Comparison of ENCODE assay signal across 12 cellular contexts in the genomic region with DNA sequence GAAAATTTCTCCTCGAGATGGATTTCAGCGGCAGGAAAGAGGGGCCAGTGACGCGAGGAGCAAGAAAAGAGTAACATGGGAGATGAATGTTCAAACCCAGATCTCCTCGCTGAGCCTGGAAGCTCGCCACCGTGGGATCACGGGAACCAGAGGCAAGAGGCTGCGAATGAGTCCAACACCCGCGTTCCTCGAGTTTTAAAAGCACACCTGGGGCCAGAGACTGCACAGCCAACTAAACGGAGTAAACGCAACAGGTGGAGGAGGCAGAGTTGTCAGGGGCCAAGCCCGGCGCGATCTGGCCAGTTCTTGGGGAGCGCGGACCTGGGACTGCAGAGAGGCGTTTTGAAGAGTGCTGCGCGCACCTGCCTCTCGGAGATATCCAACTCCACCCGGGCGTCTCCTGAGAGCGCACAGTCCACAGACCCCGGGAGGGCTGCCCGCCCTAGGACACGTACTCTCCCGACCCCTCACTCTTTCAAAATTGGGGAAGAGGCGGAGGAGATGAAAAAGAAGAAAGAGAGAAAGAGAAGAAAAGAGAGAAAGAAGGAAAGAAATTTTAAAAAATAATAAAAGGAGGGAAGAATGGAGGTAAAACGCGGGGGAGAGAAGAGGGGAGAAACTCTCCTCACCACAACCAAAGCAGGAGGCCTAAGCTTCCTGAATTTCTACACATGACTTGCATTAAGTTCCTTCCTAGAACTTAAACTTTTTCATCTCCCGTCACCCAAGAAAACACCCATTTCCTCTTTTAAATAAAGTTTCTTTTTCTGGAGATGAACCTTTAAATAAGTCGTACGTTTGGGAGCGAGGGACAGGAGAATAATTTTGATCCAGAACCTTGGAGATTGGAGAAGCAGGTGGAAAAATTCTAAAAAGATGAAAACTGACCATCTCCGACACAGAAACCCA. TPM values are rescaled to one million over a fixed set of nuclear protein-coding genes. Genes with fewer than 3 reads are reported as not detected.
DNase-seq lines count a peak whose midpoint lies in the region; ATAC-seq and TF ChIP-seq lines count a peak whose summit lies in the region.
"Had no signal": no experiment of that assay in that cellular context is flagged by ENCODE, and none has a peak within 500 bp of the region (broad histone marks: within the 10 kb centered on the region; RNA-seq: fewer than 3 reads in every experiment).

No MANE protein-coding gene starts in this region.

- no peaks in the 10 kb centered on the region for H3K36me3 ChIP-seq in heart left ventricle
- H3K36me3 ChIP-seq in right atrium auricular region, result no peaks in the 10 kb centered on the region
- H3K36me3 ChIP-seq in upper lobe of left lung, result no peaks in the 10 kb centered on the region
- H3K36me3 ChIP-seq: BE2C had no signal

- peak overlapping the region; percentile 35 for H3K27ac Mint-ChIP-seq in activated T-cell treated with anti-CD3 and anti-CD28 coated beads, Interleukin-2, amount 50 U/mL, for 72 hours

- peak overlapping the region in 7 of 12 donors; percentile 2 to 65 (median 56) for H3K4me3 ChIP-seq in heart left ventricle
- peak overlapping the region in 1 of 2 donors; percentile 51 for H3K4me3 ChIP-seq in right atrium auricular region
- H3K4me3 ChIP-seq in mononuclear cell (ENCODE audit: low read length), result peak overlapping the region; percentile 40
- H3K4me3 ChIP-seq in upper lobe of left lung, result peak overlapping the region in 3 of 4 donors; percentile 38 to 58 (median 52)

- H3K4me1 Mint-ChIP-seq in activated T-cell treated with anti-CD3 and anti-CD28 coated beads, Interleukin-2, amount 50 U/mL, for 72 hours (ENCODE audit: low read depth), result peaks cover 60% of the 10 kb centered on the region

- TF ChIP-seq POLR2A in heart left ventricle (IDR thresholded peaks at IDR 0.05) (no peak), upper lobe of left lung (IDR thresholded peaks at IDR 0.05) (no peak)

- H3K9me3 ChIP-seq in heart left ventricle (no peaks in the 10 kb centered on the region), right atrium auricular region (no peaks in the 10 kb centered on the region), mononuclear cell (ENCODE audit: low read depth, low read length) (no peaks in the 10 kb centered on the region), upper lobe of left lung (no peaks in the 10 kb centered on the region)
- H3K9me3 ChIP-seq: BE2C had no signal

- peaks cover 10 to 16% of the 10 kb centered on the region in 2 donors for H3K36me3 Mint-ChIP-seq in activated T-cell treated with anti-CD3 and anti-CD28 coated beads, Interleukin-2, amount 50 U/mL, for 72 hours (ENCODE audit: insufficient read depth in 2 of 2)

- ATAC-seq in heart left ventricle (no peak), upper lobe of left lung (ENCODE audit: low FRiP score in 2 of 2) (no peak), GM19397 (IDR thresholded peaks at IDR 0.05; ENCODE audit: unreplicated experiment) (no peak), GM21360 (IDR thresholded peaks at IDR 0.05; ENCODE audit: unreplicated experiment) (no peak)
- ATAC-seq in activated T-cell treated with anti-CD3 and anti-CD28 coated beads, Interleukin-2, amount 50 U/mL, for 72 hours (replicated peaks in 1 of 2), result no peak

- H3K27me3 ChIP-seq in heart left ventricle (peaks cover 81 to 100% (median 99%) of the 10 kb centered on the region in 9 donors), right atrium auricular region (peaks cover 59 to 71% of the 10 kb centered on the region in 2 donors), mononuclear cell (ENCODE audit: insufficient read depth, low read length) (peaks cover 99% of the 10 kb centered on the region), upper lobe of left lung (peaks cover 0 to 96% (median 49%) of the 10 kb centered on the region in 4 donors)

- TF ChIP-seq CTCF in heart left ventricle (IDR thresholded peaks at IDR 0.05) (no peak), right atrium auricular region (IDR thresholded peaks at IDR 0.05) (no peak), upper lobe of left lung (IDR thresholded peaks at IDR 0.05) (no peak)

- H3K4me3 Mint-ChIP-seq in activated T-cell treated with anti-CD3 and anti-CD28 coated beads, Interleukin-2, amount 50 U/mL, for 72 hours, result peak overlapping the region; percentile 88 to 96

- intact Hi-C loops in heart left ventricle (cut with DNase I), result loop anchor here in 4 of 10 donors (10.0 kb wide), 2 partner anchors 239 to 249 kb away; no protein-coding TSS in a partner anchor

- H3K9me3 Mint-ChIP-seq in activated T-cell treated with anti-CD3 and anti-CD28 coated beads, Interleukin-2, amount 50 U/mL, for 72 hours, result peaks cover 5% of the 10 kb centered on the region in 2 donors

- H3K4me1 ChIP-seq in heart left ventricle, result peaks cover 0 to 64% (median 18%) of the 10 kb centered on the region in 12 donors
- H3K4me1 ChIP-seq in right atrium auricular region, result peaks cover 0 to 42% of the 10 kb centered on the region in 2 donors
- peaks cover 46% of the 10 kb centered on the region for H3K4me1 ChIP-seq in mononuclear cell (ENCODE audit: insufficient read depth, low read length)
- H3K4me1 ChIP-seq in upper lobe of left lung, result peaks cover 32 to 61% (median 34%) of the 10 kb centered on the region in 4 donors
- H3K4me1 ChIP-seq: BE2C had no signal

- H3K27me3 Mint-ChIP-seq in activated T-cell treated with anti-CD3 and anti-CD28 coated beads, Interleukin-2, amount 50 U/mL, for 72 hours (ENCODE audit: low read depth), result peaks cover 97% of the 10 kb centered on the region

- DNase-seq in heart left ventricle (no peak), right atrium auricular region (ENCODE audit: low spot score) (no peak), upper lobe of left lung (peak in 1 of 2 donors; percentile 38), HUDEP-2 (lab: John Stamatoyannopoulos, UW; ENCODE audit: unreplicated experiment in 76 of 76) (no peak)
- no peak for DNase-seq in activated T-cell treated with anti-CD3 and anti-CD28 coated beads, Interleukin-2, amount 50 U/mL, for 72 hours
- DNase-seq: BE2C; NCI-H524 treated with DMSO at 0.1 percent for 48 hours; stimulated activated CD4-positive, alpha-beta T cell treated with anti-CD3 and anti-CD28 coated beads, Interleukin-2, amount 100 ng/mL, for 48 hours had no signal

- H3K27ac ChIP-seq in heart left ventricle (no peak overlapping the region), right atrium auricular region (no peak overlapping the region), upper lobe of left lung (no peak overlapping the region)
- H3K27ac ChIP-seq: epithelial cell of prostate had no signal

- no peak for TF ChIP-seq EP300 in upper lobe of left lung (IDR thresholded peaks at IDR 0.05)

- 5 to 7% (median 6%) methylated on average over 36 to 38 of the region's 38 CpGs for WGBS in heart left ventricle, 4 donors
- 8 to 9% methylated on average over 35 to 38 of the region's 38 CpGs for WGBS in upper lobe of left lung, 2 donors

RNA-seq across cellular contexts. Expression of a gene that starts 5.3 kb away (rescaled TPM):
- total RNA-seq in heart left ventricle (under 1 TPM in 1 of 9 donors, not detected in 8; 0.42 TPM), right atrium auricular region (1 to 10 TPM in 1 of 2 donors, under 1 TPM in 1; 0.24 to 1.7 TPM), mononuclear cell (0.21 TPM), upper lobe of left lung (1 to 10 TPM in 1 of 6 donors, not detected in 5; 1.0 TPM)
- not detected for polyA plus RNA-seq in heart left ventricle
- not detected for total RNA-seq in activated T-cell treated with anti-CD3 and anti-CD28 coated beads, Interleukin-2, amount 50 U/mL, for 72 hours
